1 cellular context compared by ENCODE assay signal in the genomic region with DNA sequence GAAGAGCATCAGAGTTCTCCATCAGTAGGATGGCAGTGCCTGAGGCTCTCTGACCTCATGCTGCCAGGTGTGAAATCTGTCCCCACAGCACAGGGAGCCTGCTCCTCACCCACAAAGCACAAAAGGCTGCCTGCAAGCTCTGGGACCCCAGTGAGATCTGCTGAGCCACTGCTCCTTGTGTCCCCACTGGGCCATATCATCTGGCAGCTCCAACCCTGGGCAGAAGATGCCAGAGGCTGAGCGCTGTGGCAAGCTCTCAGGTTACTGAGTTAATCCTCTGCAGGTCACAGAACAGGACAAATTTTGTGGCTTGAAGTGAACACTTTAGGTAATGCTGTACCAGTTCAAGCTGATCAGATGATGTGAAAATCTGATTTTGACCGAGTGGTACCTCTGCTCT.
TF ChIP-seq lines count a peak whose summit lies in the region.

No MANE protein-coding gene starts in this region.

TF ChIP-seq in HepG2, 621 proteins besides CTCF, POLR2A, EP300 and RAD21 (continued from another document):
- TF ChIP-seq, protein P1, sequence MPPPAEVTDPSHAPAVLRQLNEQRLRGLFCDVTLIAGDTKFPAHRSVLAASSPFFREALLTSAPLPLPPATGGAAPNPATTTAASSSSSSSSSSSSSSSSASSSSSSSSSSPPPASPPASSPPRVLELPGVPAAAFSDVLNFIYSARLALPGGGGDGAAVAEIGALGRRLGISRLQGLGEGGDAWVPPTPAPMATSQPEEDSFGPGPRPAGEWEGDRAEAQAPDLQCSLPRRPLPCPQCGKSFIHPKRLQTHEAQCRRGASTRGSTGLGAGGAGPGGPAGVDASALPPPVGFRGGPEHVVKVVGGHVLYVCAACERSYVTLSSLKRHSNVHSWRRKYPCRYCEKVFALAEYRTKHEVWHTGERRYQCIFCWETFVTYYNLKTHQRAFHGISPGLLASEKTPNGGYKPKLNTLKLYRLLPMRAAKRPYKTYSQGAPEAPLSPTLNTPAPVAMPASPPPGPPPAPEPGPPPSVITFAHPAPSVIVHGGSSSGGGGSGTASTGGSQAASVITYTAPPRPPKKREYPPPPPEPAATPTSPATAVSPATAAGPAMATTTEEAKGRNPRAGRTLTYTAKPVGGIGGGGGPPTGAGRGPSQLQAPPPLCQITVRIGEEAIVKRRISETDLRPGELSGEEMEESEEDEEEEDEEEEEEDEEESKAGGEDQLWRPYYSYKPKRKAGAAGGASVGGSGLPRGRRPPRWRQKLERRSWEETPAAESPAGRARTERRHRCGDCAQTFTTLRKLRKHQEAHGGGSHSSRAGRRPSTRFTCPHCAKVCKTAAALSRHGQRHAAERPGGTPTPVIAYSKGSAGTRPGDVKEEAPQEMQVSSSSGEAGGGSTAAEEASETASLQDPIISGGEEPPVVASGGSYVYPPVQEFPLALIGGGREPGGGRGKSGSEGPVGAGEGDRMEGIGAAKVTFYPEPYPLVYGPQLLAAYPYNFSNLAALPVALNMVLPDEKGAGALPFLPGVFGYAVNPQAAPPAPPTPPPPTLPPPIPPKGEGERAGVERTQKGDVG (CRISPR knock-in tag; IDR thresholded peaks at IDR 0.05; ENCODE audit: borderline replicate concordance): no peak
- TF ChIP-seq SOX5 (CRISPR knock-in tag; IDR thresholded peaks at IDR 0.05; ENCODE audit: borderline replicate concordance): no peak
- TF ChIP-seq, protein P2, sequence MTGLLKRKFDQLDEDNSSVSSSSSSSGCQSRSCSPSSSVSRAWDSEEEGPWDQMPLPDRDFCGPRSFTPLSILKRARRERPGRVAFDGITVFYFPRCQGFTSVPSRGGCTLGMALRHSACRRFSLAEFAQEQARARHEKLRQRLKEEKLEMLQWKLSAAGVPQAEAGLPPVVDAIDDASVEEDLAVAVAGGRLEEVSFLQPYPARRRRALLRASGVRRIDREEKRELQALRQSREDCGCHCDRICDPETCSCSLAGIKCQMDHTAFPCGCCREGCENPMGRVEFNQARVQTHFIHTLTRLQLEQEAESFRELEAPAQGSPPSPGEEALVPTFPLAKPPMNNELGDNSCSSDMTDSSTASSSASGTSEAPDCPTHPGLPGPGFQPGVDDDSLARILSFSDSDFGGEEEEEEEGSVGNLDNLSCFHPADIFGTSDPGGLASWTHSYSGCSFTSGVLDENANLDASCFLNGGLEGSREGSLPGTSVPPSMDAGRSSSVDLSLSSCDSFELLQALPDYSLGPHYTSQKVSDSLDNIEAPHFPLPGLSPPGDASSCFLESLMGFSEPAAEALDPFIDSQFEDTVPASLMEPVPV (CRISPR knock-in tag; IDR thresholded peaks at IDR 0.05): 0 out of 2 replicates have a peak, but pooled peaks have one; percentile 44
- TF ChIP-seq, protein P3, sequence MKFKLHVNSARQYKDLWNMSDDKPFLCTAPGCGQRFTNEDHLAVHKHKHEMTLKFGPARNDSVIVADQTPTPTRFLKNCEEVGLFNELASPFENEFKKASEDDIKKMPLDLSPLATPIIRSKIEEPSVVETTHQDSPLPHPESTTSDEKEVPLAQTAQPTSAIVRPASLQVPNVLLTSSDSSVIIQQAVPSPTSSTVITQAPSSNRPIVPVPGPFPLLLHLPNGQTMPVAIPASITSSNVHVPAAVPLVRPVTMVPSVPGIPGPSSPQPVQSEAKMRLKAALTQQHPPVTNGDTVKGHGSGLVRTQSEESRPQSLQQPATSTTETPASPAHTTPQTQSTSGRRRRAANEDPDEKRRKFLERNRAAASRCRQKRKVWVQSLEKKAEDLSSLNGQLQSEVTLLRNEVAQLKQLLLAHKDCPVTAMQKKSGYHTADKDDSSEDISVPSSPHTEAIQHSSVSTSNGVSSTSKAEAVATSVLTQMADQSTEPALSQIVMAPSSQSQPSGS (CRISPR knock-in tag; IDR thresholded peaks at IDR 0.05): 0 out of 2 replicates have a peak, but pooled peaks have one; percentile 1
- TF ChIP-seq NFYC (CRISPR knock-in tag; IDR thresholded peaks at IDR 0.05): 0 out of 2 replicates have a peak, but pooled peaks have one; percentile 1
- TF ChIP-seq NFE2L1 (CRISPR knock-in tag; IDR thresholded peaks at IDR 0.05; ENCODE audit: borderline replicate concordance): no peak
- no peak for TF ChIP-seq REL (CRISPR knock-in tag; conservative IDR thresholded peaks at IDR 0.05)
- TF ChIP-seq MYC (CRISPR knock-in tag; IDR thresholded peaks at IDR 0.05; ENCODE audit: borderline replicate concordance): 0 out of 2 replicates have a peak, but pooled peaks have one; percentile 4
- no peak for TF ChIP-seq MIER2 (CRISPR knock-in tag; IDR thresholded peaks at IDR 0.05)
- no peak for TF ChIP-seq TCF12 (IDR thresholded peaks at IDR 0.05)
- no peak for TF ChIP-seq TCF12 (CRISPR knock-in tag; IDR thresholded peaks at IDR 0.05)
- no peak for TF ChIP-seq NONO (IDR thresholded peaks at IDR 0.05)
- no peak for TF ChIP-seq NONO (CRISPR knock-in tag; conservative IDR thresholded peaks at IDR 0.05)
- no peak for TF ChIP-seq ZNF556 (CRISPR knock-in tag; IDR thresholded peaks at IDR 0.05; ENCODE audit: borderline replicate concordance)
- TF ChIP-seq, protein P4, sequence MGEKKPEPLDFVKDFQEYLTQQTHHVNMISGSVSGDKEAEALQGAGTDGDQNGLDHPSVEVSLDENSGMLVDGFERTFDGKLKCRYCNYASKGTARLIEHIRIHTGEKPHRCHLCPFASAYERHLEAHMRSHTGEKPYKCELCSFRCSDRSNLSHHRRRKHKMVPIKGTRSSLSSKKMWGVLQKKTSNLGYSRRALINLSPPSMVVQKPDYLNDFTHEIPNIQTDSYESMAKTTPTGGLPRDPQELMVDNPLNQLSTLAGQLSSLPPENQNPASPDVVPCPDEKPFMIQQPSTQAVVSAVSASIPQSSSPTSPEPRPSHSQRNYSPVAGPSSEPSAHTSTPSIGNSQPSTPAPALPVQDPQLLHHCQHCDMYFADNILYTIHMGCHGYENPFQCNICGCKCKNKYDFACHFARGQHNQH (CRISPR knock-in tag; IDR thresholded peaks at IDR 0.05): no peak
- no peak for TF ChIP-seq ZBTB37 (CRISPR knock-in tag; IDR thresholded peaks at IDR 0.05)
- TF ChIP-seq ZNF660 (CRISPR knock-in tag; IDR thresholded peaks at IDR 0.05; ENCODE audit: borderline replicate concordance, low read depth): no peak
- no peak for TF ChIP-seq XBP1 (CRISPR knock-in tag; IDR thresholded peaks at IDR 0.05)
- TF ChIP-seq SMARCC2 (IDR thresholded peaks at IDR 0.05): no peak
- no peak for TF ChIP-seq MED8 (CRISPR knock-in tag; IDR thresholded peaks at IDR 0.05; ENCODE audit: insufficient replicate concordance)
- TF ChIP-seq MAF1 (CRISPR knock-in tag; IDR thresholded peaks at IDR 0.05; ENCODE audit: borderline replicate concordance): 0 out of 2 replicates have a peak, but pooled peaks have one; percentile 50
- no peak for TF ChIP-seq ZSCAN25 (CRISPR knock-in tag; IDR thresholded peaks at IDR 0.05)
- no peak for TF ChIP-seq ZSCAN21 (CRISPR knock-in tag; IDR thresholded peaks at IDR 0.05; ENCODE audit: borderline replicate concordance)
- TF ChIP-seq ZNF251 (CRISPR knock-in tag; IDR thresholded peaks at IDR 0.05): no peak
- no peak for TF ChIP-seq ZNF225 (CRISPR knock-in tag; IDR thresholded peaks at IDR 0.05)
- 0 out of 2 replicates have a peak, but pooled peaks have one; percentile 53 for TF ChIP-seq ELF4 (CRISPR knock-in tag; IDR thresholded peaks at IDR 0.05; ENCODE audit: borderline replicate concordance)
- no peak for TF ChIP-seq SIX1 (CRISPR knock-in tag; IDR thresholded peaks at IDR 0.05; ENCODE audit: borderline replicate concordance)
- no peak for TF ChIP-seq THRA (CRISPR knock-in tag; IDR thresholded peaks at IDR 0.05; ENCODE audit: borderline replicate concordance)
- TF ChIP-seq, protein P5, sequence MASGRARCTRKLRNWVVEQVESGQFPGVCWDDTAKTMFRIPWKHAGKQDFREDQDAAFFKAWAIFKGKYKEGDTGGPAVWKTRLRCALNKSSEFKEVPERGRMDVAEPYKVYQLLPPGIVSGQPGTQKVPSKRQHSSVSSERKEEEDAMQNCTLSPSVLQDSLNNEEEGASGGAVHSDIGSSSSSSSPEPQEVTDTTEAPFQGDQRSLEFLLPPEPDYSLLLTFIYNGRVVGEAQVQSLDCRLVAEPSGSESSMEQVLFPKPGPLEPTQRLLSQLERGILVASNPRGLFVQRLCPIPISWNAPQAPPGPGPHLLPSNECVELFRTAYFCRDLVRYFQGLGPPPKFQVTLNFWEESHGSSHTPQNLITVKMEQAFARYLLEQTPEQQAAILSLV (CRISPR knock-in tag; IDR thresholded peaks at IDR 0.05; ENCODE audit: borderline replicate concordance): 0 out of 2 replicates have a peak, but pooled peaks have one; percentile 6
- no peak for TF ChIP-seq KLF9 (CRISPR knock-in tag; IDR thresholded peaks at IDR 0.05; ENCODE audit: low read depth)
- 0 out of 2 replicates have a peak, but pooled peaks have one; percentile 25 for TF ChIP-seq ATAD3A (CRISPR knock-in tag; IDR thresholded peaks at IDR 0.05)
- no peak for TF ChIP-seq TARDBP (CRISPR knock-in tag; IDR thresholded peaks at IDR 0.05)
- TF ChIP-seq PHF5A (CRISPR knock-in tag; IDR thresholded peaks at IDR 0.05; ENCODE audit: low read depth, unreplicated experiment): no peak
